Comparison of ENCODE assay signal across 20 cellular contexts in genomic region chr11:14593671-14594070, GRCh38. TPM values are rescaled to one million over a fixed set of nuclear protein-coding genes. Genes with fewer than 3 reads are reported as not detected.
DNase-seq lines count a peak whose midpoint lies in the region; ATAC-seq and TF ChIP-seq lines count a peak whose summit lies in the region.
"Had no signal": no experiment of that assay in that cellular context is flagged by ENCODE, and none has a peak within 500 bp of the region (broad histone marks: within the 10 kb centered on the region; RNA-seq: fewer than 3 reads in every experiment).

No MANE protein-coding gene starts in this region.

- DNase-seq in CD4-positive, alpha-beta memory T cell: no peak
- no peak for DNase-seq in central memory CD8-positive, alpha-beta T cell (ENCODE audit: low spot score in 2 of 2)
- no peak for DNase-seq in smooth muscle cell (lab: John Stamatoyannopoulos, UW; ENCODE audit: unreplicated experiment)
- no peak for DNase-seq in cardiac septum (ENCODE audit: low spot score)
- no peak for DNase-seq in vagina (ENCODE audit: extremely low spot score in 2 of 2)
- no peak for DNase-seq in stimulated activated CD4-positive, alpha-beta T cell treated with anti-CD3 and anti-CD28 coated beads, Interleukin-4, amount 100 ng/mL, for 4 hours
- DNase-seq: ACHN, EL, GOT3, NCI-H1417, NCI-H187, NCI-H2107, NCI-H2227 treated with DMSO at 0.1 percent for 48 hours, NCI-H524, PC-9, SIG-M5 had no signal

- no peak overlapping the region for H3K4me3 Mint-ChIP-seq in CD4-positive, alpha-beta memory T cell
- peak overlapping the region in 1 of 4 donors; percentile 30 for H3K4me3 Mint-ChIP-seq in IgD-negative memory B cell
- H3K4me3 Mint-ChIP-seq in central memory CD8-positive, alpha-beta T cell: no peak overlapping the region

- no peak overlapping the region for H2AFZ ChIP-seq in smooth muscle cell (ENCODE audit: low read depth)
- H2AFZ ChIP-seq: PC-9 had no signal

- peaks cover 25 to 49% (median 31%) of the 10 kb centered on the region in 4 donors for H3K4me1 Mint-ChIP-seq in CD4-positive, alpha-beta memory T cell
- peaks cover 13 to 21% (median 17%) of the 10 kb centered on the region in 3 donors for H3K4me1 Mint-ChIP-seq in IgD-negative memory B cell
- H3K4me1 Mint-ChIP-seq in central memory CD8-positive, alpha-beta T cell: peaks cover 40% of the 10 kb centered on the region

- no peak for TF ChIP-seq CTCF in smooth muscle cell (IDR thresholded peaks at IDR 0.05; ENCODE audit: borderline replicate concordance, insufficient read depth, poor library complexity, severe bottlenecking)
- TF ChIP-seq CTCF in vagina (IDR thresholded peaks at IDR 0.05): no peak

- H3K9ac ChIP-seq in smooth muscle cell (ENCODE audit: low read depth): no peak overlapping the region

- no peak overlapping the region for H3K27ac ChIP-seq in CD4-positive, alpha-beta memory T cell (ENCODE audit: low read depth, low read length)
- H3K27ac ChIP-seq in smooth muscle cell (ENCODE audit: low read depth) (peak overlapping the region; percentile 10), vagina (no peak overlapping the region)
- H3K27ac ChIP-seq: PC-9, RWPE1 had no signal

- TF ChIP-seq POLR2A in vagina (IDR thresholded peaks at IDR 0.05): no peak

- H3K9me3 Mint-ChIP-seq in CD4-positive, alpha-beta memory T cell: peaks cover 4 to 19% (median 13%) of the 10 kb centered on the region in 8 donors
- H3K9me3 Mint-ChIP-seq in IgD-negative memory B cell: peaks cover 0 to 12% (median 2%) of the 10 kb centered on the region in 3 donors
- peaks cover 11% of the 10 kb centered on the region for H3K9me3 Mint-ChIP-seq in central memory CD8-positive, alpha-beta T cell

- no peak overlapping the region for H3K4me3 ChIP-seq in CD4-positive, alpha-beta memory T cell (ENCODE audit: low read length in 2 of 2)
- H3K4me3 ChIP-seq in smooth muscle cell: no peak overlapping the region
- H3K4me3 ChIP-seq in vagina: no peak overlapping the region
- H3K4me3 ChIP-seq: PC-9 had no signal

- H3K27ac Mint-ChIP-seq in CD4-positive, alpha-beta memory T cell: peak overlapping the region in 4 of 7 donors; percentile 12 to 24 (median 16)
- peak overlapping the region; percentile 4 to 60 (median 12) for H3K27ac Mint-ChIP-seq in IgD-negative memory B cell
- peak overlapping the region; percentile 12 for H3K27ac Mint-ChIP-seq in central memory CD8-positive, alpha-beta T cell (ENCODE audit: low read depth)

- H3K27me3 ChIP-seq in CD4-positive, alpha-beta memory T cell (ENCODE audit: insufficient read depth, low read length): no peaks in the 10 kb centered on the region
- H3K27me3 ChIP-seq in smooth muscle cell (ENCODE audit: low read depth) (no peaks in the 10 kb centered on the region), vagina (no peaks in the 10 kb centered on the region)

- peaks cover 21 to 31% of the 10 kb centered on the region in 2 donors for H3K36me3 Mint-ChIP-seq in CD4-positive, alpha-beta memory T cell
- peaks cover 4% of the 10 kb centered on the region for H3K36me3 Mint-ChIP-seq in IgD-negative memory B cell
- H3K36me3 Mint-ChIP-seq in central memory CD8-positive, alpha-beta T cell (ENCODE audit: insufficient read depth): peaks cover 2% of the 10 kb centered on the region

- H3K4me1 ChIP-seq in CD4-positive, alpha-beta memory T cell (ENCODE audit: insufficient read depth, low read length): no peaks in the 10 kb centered on the region
- H3K4me1 ChIP-seq in smooth muscle cell (ENCODE audit: low read depth): no peaks in the 10 kb centered on the region
- no peaks in the 10 kb centered on the region for H3K4me1 ChIP-seq in vagina

- no peak overlapping the region for H3K4me2 ChIP-seq in smooth muscle cell
- H3K4me2 ChIP-seq: PC-9 had no signal

- CTCF ChIA-PET in CD4-positive, alpha-beta memory T cell (lab: Charles Lee; ENCODE audit: partially characterized antibody): interaction anchor here (0.7 to 1.3 kb wide), 5 partner anchors 9 to 50 kb away, joined by 3 to 4 read pairs (median 3); partner anchors contain the start of gene PDE3B

- POLR2A ChIA-PET in CD4-positive, alpha-beta memory T cell (lab: Charles Lee; ENCODE audit: partially characterized antibody): interaction anchor here (1.2 kb wide), 1 partner anchor 15 kb away, joined by 3 read pairs; no protein-coding TSS in a partner anchor

- no peaks in the 10 kb centered on the region for H3F3A ChIP-seq in smooth muscle cell (ENCODE audit: low read depth)

- intact Hi-C loops in CD4-positive, alpha-beta memory T cell (cut with micrococcal nuclease): no loop called here
- intact Hi-C loops in cardiac septum (cut with DNase I) (no loop called here), vagina (cut with DNase I) (no loop called here)

- no peak for ATAC-seq in central memory CD8-positive, alpha-beta T cell (replicated peaks; ENCODE audit: extremely low read depth, poor library complexity, severe bottlenecking)
- ATAC-seq: HCT116 had no signal

- no peaks in the 10 kb centered on the region for H4K20me1 ChIP-seq in smooth muscle cell (ENCODE audit: low read depth)

- H3K36me3 ChIP-seq in CD4-positive, alpha-beta memory T cell (ENCODE audit: insufficient read depth, low read length): no peaks in the 10 kb centered on the region
- H3K36me3 ChIP-seq in smooth muscle cell (ENCODE audit: low read depth) (no peaks in the 10 kb centered on the region), vagina (no peaks in the 10 kb centered on the region)

- H3K27me3 Mint-ChIP-seq in CD4-positive, alpha-beta memory T cell: no peaks in the 10 kb centered on the region
- peaks cover 13% of the 10 kb centered on the region for H3K27me3 Mint-ChIP-seq in IgD-negative memory B cell
- H3K27me3 Mint-ChIP-seq in central memory CD8-positive, alpha-beta T cell: no peaks in the 10 kb centered on the region

- no peaks in the 10 kb centered on the region for H3K79me2 ChIP-seq in smooth muscle cell (ENCODE audit: low read depth)

- H3K9me3 ChIP-seq in CD4-positive, alpha-beta memory T cell (ENCODE audit: control insufficient read depth in 1 of 2, low read length in 2 of 2): no peaks in the 10 kb centered on the region
- H3K9me3 ChIP-seq in smooth muscle cell (replicated peaks; ENCODE audit: low read depth) (no peaks in the 10 kb centered on the region), vagina (no peaks in the 10 kb centered on the region)

- WGBS in smooth muscle cell (ENCODE audit: low lambda C conversion rate): 87% methylated on average over 2 of the region's 2 CpGs

RNA-seq across cellular contexts. Expression of gene PDE3B, which starts 49.9 kb away (rescaled TPM):
- 100 to 1,000 TPM; 219 to 222 TPM for total RNA-seq in CD4-positive, alpha-beta memory T cell
- 10 to 100 TPM; 34.1 to 43.8 TPM for polyA plus RNA-seq in CD4-positive, alpha-beta memory T cell
- polyA plus RNA-seq in IgD-negative memory B cell (5.5 TPM), smooth muscle cell (1.7 TPM in 2 replicates)
- total RNA-seq in smooth muscle cell (1.8 and 8.4 TPM in 2 replicates), cardiac septum (8.7 TPM), vagina (10.1 TPM)
- total RNA-seq: LHCN-M2, PC-9 had no signal

Comparison
In these comparisons a context has a peak if more than half of its experiments do, and no peak if none do; other contexts are left out.
1. RNA of gene PDE3B, which starts 49.9 kb away (total RNA-seq): 219 to 222 TPM in CD4-positive, alpha-beta memory T cell; 10.1 TPM in vagina (single experiment), 8.7 TPM in cardiac septum (single experiment) and 1.8 to 8.4 TPM in smooth muscle cell; every median in the first group is over 10 times any median in the second.
2. Peak in every context shown above with its lines, with median percentiles within 50 percentile points of each other: H3K27ac Mint-ChIP-seq.